Comparison of ENCODE assay signal across 8 cellular contexts in the genomic region with DNA sequence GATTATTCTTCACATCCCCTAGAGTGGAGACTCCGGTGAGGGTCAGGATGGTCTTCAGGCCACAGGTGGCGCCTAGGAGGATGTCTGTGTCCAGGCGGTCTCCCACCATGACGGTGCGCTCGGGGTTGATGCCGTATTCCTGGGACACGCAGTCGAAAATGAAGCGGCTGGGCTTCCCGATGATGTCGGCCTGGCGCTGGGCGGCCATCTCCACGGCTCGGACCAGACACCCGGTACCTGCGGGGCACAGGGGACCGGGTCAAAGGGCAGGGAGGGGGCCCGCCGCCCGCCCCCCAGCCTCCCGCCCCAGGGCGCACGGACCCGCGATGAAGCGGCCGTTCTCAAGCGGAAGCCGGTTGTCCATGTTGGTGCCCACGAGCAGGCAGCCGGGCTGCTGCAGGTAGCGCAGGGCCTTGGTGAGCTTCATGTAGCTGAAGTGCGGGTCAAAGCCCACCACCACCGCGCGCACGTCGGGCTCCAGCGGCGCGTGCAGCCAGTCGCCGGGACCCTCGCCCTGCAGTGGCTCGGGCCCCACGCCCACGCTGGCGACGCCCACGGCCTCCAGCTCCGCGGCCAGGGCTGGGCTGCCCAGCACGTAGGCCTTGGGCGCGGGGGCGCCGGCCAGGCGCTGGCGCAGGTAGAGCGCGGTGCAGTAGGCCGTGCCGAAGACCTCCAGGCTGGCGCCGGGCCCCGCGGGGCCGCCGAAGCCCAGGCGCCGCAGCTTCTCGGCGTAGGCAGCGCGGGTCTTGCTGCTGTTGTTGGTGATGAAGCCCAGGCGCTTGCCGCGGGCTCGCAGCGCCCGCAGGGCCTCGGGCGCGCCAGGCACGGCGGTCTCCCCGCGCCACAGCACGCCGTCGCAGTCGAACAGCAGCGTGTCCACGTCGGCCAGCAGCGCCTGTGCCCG. TPM values are rescaled to one million over a fixed set of nuclear protein-coding genes. Genes with fewer than 3 reads are reported as not detected.
DNase-seq lines count a peak whose midpoint lies in the region; ATAC-seq and TF ChIP-seq lines count a peak whose summit lies in the region.

No MANE protein-coding gene starts in this region.

- TF ChIP-seq CTCF in right lobe of liver (IDR thresholded peaks at IDR 0.05) (no peak), upper lobe of left lung (IDR thresholded peaks at IDR 0.05) (peak in 1 of 6 experiments; percentile 42)

- no peak for TF ChIP-seq EP300 in upper lobe of left lung (IDR thresholded peaks at IDR 0.05)

- H3K27ac ChIP-seq in right lobe of liver (peak overlapping the region in 1 of 3 donors; percentile 43), upper lobe of left lung (peak overlapping the region; percentile 76 to 88 (median 87))

- peak; percentile 8 for ATAC-seq in HG03432 (IDR thresholded peaks at IDR 0.05; ENCODE audit: unreplicated experiment)
- no peak for ATAC-seq in right lobe of liver
- ATAC-seq in upper lobe of left lung (ENCODE audit: low FRiP score in 2 of 2), result no peak

- no peaks in the 10 kb centered on the region for H3K27me3 Mint-ChIP-seq in activated T-cell treated with anti-CD3 and anti-CD28 coated beads, Interleukin-2, amount 50 U/mL, for 24 hours

- peak; percentile 18 for TF ChIP-seq POLR2A in right lobe of liver (IDR thresholded peaks at IDR 0.05)
- no peak for TF ChIP-seq POLR2A in upper lobe of left lung (IDR thresholded peaks at IDR 0.05)

- peak overlapping the region; percentile 72 for H3K27ac Mint-ChIP-seq in activated T-cell treated with anti-CD3 and anti-CD28 coated beads, Interleukin-2, amount 50 U/mL, for 24 hours

- peak overlapping the region; percentile 92 for H3K9ac ChIP-seq in adipocyte (ENCODE audit: low read length)

- H3K9me3 ChIP-seq in adipocyte (ENCODE audit: control insufficient read depth, low read length) (no peaks in the 10 kb centered on the region), right lobe of liver (no peaks in the 10 kb centered on the region), upper lobe of left lung (no peaks in the 10 kb centered on the region)

- H3K4me3 ChIP-seq in adipocyte (ENCODE audit: low read length) (peak overlapping the region; percentile 91), right lobe of liver (peak overlapping the region; percentile 60 to 76 (median 60)), upper lobe of left lung (peak overlapping the region; percentile 92 to 97 (median 96))

- H3K4me1 ChIP-seq in adipocyte (ENCODE audit: control insufficient read depth, insufficient read depth, low read length) (peaks cover 21% of the 10 kb centered on the region), right lobe of liver (peaks cover 0 to 19% (median 9%) of the 10 kb centered on the region in 4 donors), upper lobe of left lung (peaks cover 31 to 37% (median 34%) of the 10 kb centered on the region in 4 donors)

- H3K27me3 ChIP-seq in adipocyte (replicated peaks; ENCODE audit: control insufficient read depth, insufficient read depth, low read length) (no peaks in the 10 kb centered on the region), right lobe of liver (no peaks in the 10 kb centered on the region), upper lobe of left lung (no peaks in the 10 kb centered on the region)

- under 1% methylated on average over 12 of the region's 99 CpGs for WGBS in right lobe of liver (ENCODE audit: insufficient coverage, low coverage, low lambda C conversion rate, missing lambda C conversion rate)
- 4 to 6% methylated on average over 8 to 10 of the region's 99 CpGs for WGBS in upper lobe of left lung, 2 donors

- H3K4me3 Mint-ChIP-seq in activated T-cell treated with anti-CD3 and anti-CD28 coated beads, Interleukin-2, amount 50 U/mL, for 24 hours, result peak overlapping the region; percentile 88

- intact Hi-C loops in right lobe of liver (cut with DNase I), result no loop called here

- peaks cover 42% of the 10 kb centered on the region for H3K36me3 Mint-ChIP-seq in activated T-cell treated with anti-CD3 and anti-CD28 coated beads, Interleukin-2, amount 50 U/mL, for 24 hours (ENCODE audit: low read depth)

- H3K36me3 ChIP-seq in adipocyte (ENCODE audit: control insufficient read depth, insufficient read depth, low read length, severe bottlenecking) (peaks cover 6% of the 10 kb centered on the region), right lobe of liver (peaks cover 0 to 2% (median under 1%) of the 10 kb centered on the region in 4 donors), upper lobe of left lung (peaks cover 0 to 19% (median 8%) of the 10 kb centered on the region in 4 donors)

- peaks cover 26% of the 10 kb centered on the region for H3K4me1 Mint-ChIP-seq in activated T-cell treated with anti-CD3 and anti-CD28 coated beads, Interleukin-2, amount 50 U/mL, for 24 hours (ENCODE audit: low read depth)

- no peak for DNase-seq in activated T-cell treated with anti-CD3 and anti-CD28 coated beads, Interleukin-2, amount 50 U/mL, for 24 hours
- DNase-seq in activated T-cell treated with anti-CD3 and anti-CD28 coated beads, Interleukin-2, amount 50 U/mL, for 1 hour, result no peak
- DNase-seq in adipocyte (ENCODE audit: low read depth) (peak; percentile 27), right lobe of liver (no peak), upper lobe of left lung (peak in 1 of 2 donors; percentile 90), D341Med (ENCODE audit: low spot score) (no peak), medulla oblongata (ENCODE audit: extremely low spot score) (no peak)

- H3K9me3 Mint-ChIP-seq in activated T-cell treated with anti-CD3 and anti-CD28 coated beads, Interleukin-2, amount 50 U/mL, for 24 hours, result no peaks in the 10 kb centered on the region

RNA-seq across cellular contexts. Expression of a gene that starts 0.6 kb away (rescaled TPM):
- 10 to 100 TPM in 1 of 6 experiments, 1 to 10 TPM in 5; 3.8 to 14.2 (median 6.9) TPM for total RNA-seq in right lobe of liver
- total RNA-seq in upper lobe of left lung, result 10 to 100 TPM; 18.6 to 32.5 (median 21.7) TPM

RNA-seq across cellular contexts. Expression of a gene that starts 3.4 kb away (rescaled TPM):
- 1 to 10 TPM in 4 of 6 experiments, under 1 TPM in 2; 0.74 to 3.7 (median 2.0) TPM for total RNA-seq in right lobe of liver
- total RNA-seq in upper lobe of left lung, result 10 to 100 TPM in 3 of 6 donors, 1 to 10 TPM in 3; 4.0 to 70.2 (median 10.8) TPM

RNA-seq across cellular contexts. Expression of a gene that starts 8.8 kb away (rescaled TPM):
- total RNA-seq in right lobe of liver, result 10 to 100 TPM; 13.1 to 51.0 (median 17.5) TPM
- 10 to 100 TPM; 24.6 to 93.2 (median 47.7) TPM for total RNA-seq in upper lobe of left lung

RNA-seq across cellular contexts. Expression of a gene that starts 9.3 kb away (rescaled TPM):
- 10 to 100 TPM in 4 of 6 experiments, 1 to 10 TPM in 2; 8.9 to 11.3 (median 10.4) TPM for total RNA-seq in right lobe of liver
- 100 to 1,000 TPM in 1 of 6 donors, 10 to 100 TPM in 5; 24.9 to 153 (median 32.9) TPM for total RNA-seq in upper lobe of left lung

RNA-seq across cellular contexts. Expression of a gene that starts 17.7 kb away (rescaled TPM):
- total RNA-seq in right lobe of liver (not detected), upper lobe of left lung (1 to 10 TPM in 1 of 6 donors, under 1 TPM in 2, not detected in 3; 0.06 to 1.0 (median 0.15) TPM)
